Comparison of ENCODE assay signal across 1 cellular context in genomic region chr11:76026862-76027261, GRCh38.
TF ChIP-seq lines count a peak whose summit lies in the region.

No MANE protein-coding gene starts in this region.

TF ChIP-seq in IMR-90, 13 proteins besides CTCF, POLR2A, EP300 and RAD21:
- TF ChIP-seq NFE2L2 (IDR thresholded peaks at IDR 0.05; ENCODE audit: low read depth, low read length) (no peak), RFX5 (IDR thresholded peaks at IDR 0.05; ENCODE audit: low read depth, low read length) (no peak), CEBPB (IDR thresholded peaks at IDR 0.05; ENCODE audit: low read depth, low read length) (no peak), ELK1 (IDR thresholded peaks at IDR 0.05; ENCODE audit: borderline replicate concordance, low read depth, low read length) (no peak), MAFK (IDR thresholded peaks at IDR 0.05; ENCODE audit: low read depth, low read length) (no peak), RCOR1 (IDR thresholded peaks at IDR 0.05; ENCODE audit: insufficient replicate concordance, low read length) (no peak), BHLHE40 (IDR thresholded peaks at IDR 0.05; ENCODE audit: low read depth, low read length) (no peak)
